13 cellular contexts compared by ENCODE assay signal in genomic region chr5:73214921-73215490, GRCh38. TPM values are rescaled to one million over a fixed set of nuclear protein-coding genes. Genes with fewer than 3 reads are reported as not detected.
DNase-seq lines count a peak whose midpoint lies in the region; ATAC-seq and TF ChIP-seq lines count a peak whose summit lies in the region.
"Had no signal": no experiment of that assay in that cellular context is flagged by ENCODE, and none has a peak within 500 bp of the region (broad histone marks: within the 10 kb centered on the region; RNA-seq: fewer than 3 reads in every experiment).

No MANE protein-coding gene starts in this region.

- peak overlapping the region; percentile 36; the same call in 1 of the 2 replicates for H3K9ac ChIP-seq in iPS-20b (ENCODE audit: low read depth, low read length)

- H3K36me3 ChIP-seq in ACC112 (ENCODE audit: insufficient read depth, low read length) (no peaks in the 10 kb centered on the region), GM23338 (ENCODE audit: insufficient read depth) (no peaks in the 10 kb centered on the region), iPS-20b (ENCODE audit: insufficient read depth, low read depth, low read length) (no peaks in the 10 kb centered on the region), SJCRH30 (no peaks in the 10 kb centered on the region)
- no peaks in the 10 kb centered on the region for H3K36me3 ChIP-seq in effector memory CD4-positive, alpha-beta T cell (ENCODE audit: control insufficient read depth, insufficient read depth, low read length)
- H3K36me3 ChIP-seq: cardiac muscle cell, ovary had no signal

- peaks cover 62% of the 10 kb centered on the region for H3K27me3 Mint-ChIP-seq in GM23338 (ENCODE audit: insufficient read depth, low read depth, poor library complexity)
- peaks cover 78% of the 10 kb centered on the region for H3K27me3 Mint-ChIP-seq in activated T-helper 2 cell treated with anti-CD3 and anti-CD28 coated beads, Interferon-gamma antibody, Interleukin-2, Interleukin-4, amounts not matched to agents 10 μg/mL and 5 μg/mL and 100 μg/mL, durations not matched to agents 14 hours and 24 hours and 36 hours (ENCODE audit: low read depth)

- H3K79me2 ChIP-seq in ACC112 (ENCODE audit: control insufficient read depth, insufficient read depth, low read length, unreplicated experiment) (no peaks in the 10 kb centered on the region), GM23338 (replicated peaks; ENCODE audit: insufficient read depth) (no peaks in the 10 kb centered on the region)

- H3K4me3 ChIP-seq in ACC112 (ENCODE audit: low read depth, low read length) (peak overlapping the region; percentile 76), GM23338 (peak overlapping the region; percentile 62), iPS-20b (ENCODE audit: low read length) (peak overlapping the region; percentile 74; the same call in 1 of the 2 replicates), SJCRH30 (no peak overlapping the region)
- no peak overlapping the region for H3K4me3 ChIP-seq in effector memory CD4-positive, alpha-beta T cell (ENCODE audit: insufficient read depth, low read depth, low read length, poor library complexity, severe bottlenecking)

- H4K20me1 ChIP-seq in GM23338 (replicated peaks; ENCODE audit: insufficient read depth), result 0 out of 2 replicates have a peak, but pooled peaks cover 2% of the 10 kb centered on the region

- H3K4me1 ChIP-seq in ACC112 (ENCODE audit: control insufficient read depth, insufficient read depth, low read length, unreplicated experiment) (peaks cover 19% of the 10 kb centered on the region), GM23338 (ENCODE audit: insufficient read depth) (peaks cover 25% of the 10 kb centered on the region), iPS-20b (ENCODE audit: insufficient read depth, low read length) (peaks cover 23% of the 10 kb centered on the region), SJCRH30 (peaks cover 8% of the 10 kb centered on the region; the same call in 1 of the 2 replicates)
- peaks cover 11% of the 10 kb centered on the region for H3K4me1 ChIP-seq in effector memory CD4-positive, alpha-beta T cell (ENCODE audit: control insufficient read depth, insufficient read depth, low read length, poor library complexity, severe bottlenecking)

- no peak for ATAC-seq in GM23338
- ATAC-seq in GM19328 (IDR thresholded peaks at IDR 0.05; ENCODE audit: unreplicated experiment), result no peak

- peaks cover 23% of the 10 kb centered on the region for H3K4me1 Mint-ChIP-seq in GM23338
- peaks cover 3% of the 10 kb centered on the region for H3K4me1 Mint-ChIP-seq in activated T-helper 2 cell treated with anti-CD3 and anti-CD28 coated beads, Interferon-gamma antibody, Interleukin-2, Interleukin-4, amounts not matched to agents 10 μg/mL and 5 μg/mL and 100 μg/mL, durations not matched to agents 14 hours and 24 hours and 36 hours (ENCODE audit: low read depth)

- no peak overlapping the region for H3K27ac Mint-ChIP-seq in GM23338
- H3K27ac Mint-ChIP-seq in activated T-helper 2 cell treated with anti-CD3 and anti-CD28 coated beads, Interferon-gamma antibody, Interleukin-2, Interleukin-4, amounts not matched to agents 10 μg/mL and 5 μg/mL and 100 μg/mL, durations not matched to agents 14 hours and 24 hours and 36 hours, result no peak overlapping the region
- H3K27ac Mint-ChIP-seq: CD14-positive monocyte had no signal

- peak overlapping the region; percentile 94 for H2AFZ ChIP-seq in ACC112 (ENCODE audit: low read length, unreplicated experiment)
- peak overlapping the region; percentile 92; the same call in 1 of the 2 replicates for H2AFZ ChIP-seq in GM23338

- H3K36me3 Mint-ChIP-seq in GM23338 (ENCODE audit: low read depth), result no peaks in the 10 kb centered on the region
- H3K36me3 Mint-ChIP-seq in activated T-helper 2 cell treated with anti-CD3 and anti-CD28 coated beads, Interferon-gamma antibody, Interleukin-2, Interleukin-4, amounts not matched to agents 10 μg/mL and 5 μg/mL and 100 μg/mL, durations not matched to agents 14 hours and 24 hours and 36 hours (ENCODE audit: low read depth), result no peaks in the 10 kb centered on the region

- DNase-seq in GM23338 (ENCODE audit: low spot score) (peak; percentile 20), NCI-H748 (lab: John Stamatoyannopoulos, UW; ENCODE audit: unreplicated experiment) (peak; percentile 88), SJCRH30 (no peak)
- DNase-seq in activated T-helper 2 cell treated with anti-CD3 and anti-CD28 coated beads, Interferon-gamma antibody, Interleukin-2, Interleukin-4, amounts not matched to agents 10 μg/mL and 5 μg/mL and 100 μg/mL, durations not matched to agents 14 hours and 24 hours and 36 hours (ENCODE audit: low spot score), result no peak
- no peak for DNase-seq in effector memory CD4-positive, alpha-beta T cell
- DNase-seq: ovary, RPMI8226 had no signal

- H3K27me3 ChIP-seq in ACC112 (ENCODE audit: insufficient read depth, low read length) (no peaks in the 10 kb centered on the region), GM23338 (ENCODE audit: insufficient read depth) (peaks cover 67% of the 10 kb centered on the region), iPS-20b (ENCODE audit: insufficient read depth, low read length) (peaks cover 61% of the 10 kb centered on the region), SJCRH30 (peaks cover 5% of the 10 kb centered on the region; the same call in 1 of the 2 replicates)
- H3K27me3 ChIP-seq in effector memory CD4-positive, alpha-beta T cell (replicated peaks; ENCODE audit: control insufficient read depth, insufficient read depth, low read length, poor library complexity, severe bottlenecking), result peaks cover 12% of the 10 kb centered on the region
- H3K27me3 ChIP-seq: ovary had no signal

- peaks cover 6% of the 10 kb centered on the region; the same call in 1 of the 2 replicates for H3K9me2 ChIP-seq in GM23338 (ENCODE audit: insufficient read depth)

- H3K9me3 ChIP-seq in iPS-20b (ENCODE audit: insufficient read depth, low read depth, low read length) (no peaks in the 10 kb centered on the region), SJCRH30 (replicated peaks) (peaks cover 3% of the 10 kb centered on the region; the same call in 1 of the 2 replicates)
- no peaks in the 10 kb centered on the region for H3K9me3 ChIP-seq in effector memory CD4-positive, alpha-beta T cell (ENCODE audit: control insufficient read depth, low read length)
- H3K9me3 ChIP-seq: ovary had no signal

- no peak overlapping the region for H3K27ac ChIP-seq in ACC112 (ENCODE audit: low read depth, low read length)
- no peak overlapping the region for H3K27ac ChIP-seq in GM23338 (ENCODE audit: low read depth)
- H3K27ac ChIP-seq in iPS-20b (ENCODE audit: low read length), result no peak overlapping the region
- H3K27ac ChIP-seq in SJCRH30, result no peak overlapping the region
- H3K27ac ChIP-seq in effector memory CD4-positive, alpha-beta T cell (ENCODE audit: insufficient read depth, low read length, poor library complexity, severe bottlenecking), result no peak overlapping the region
- H3K27ac ChIP-seq: cardiac muscle cell, ovary had no signal

- peaks cover 5% of the 10 kb centered on the region; the same call in 1 of the 3 replicates for H3K9me3 Mint-ChIP-seq in GM23338
- H3K9me3 Mint-ChIP-seq in activated T-helper 2 cell treated with anti-CD3 and anti-CD28 coated beads, Interferon-gamma antibody, Interleukin-2, Interleukin-4, amounts not matched to agents 10 μg/mL and 5 μg/mL and 100 μg/mL, durations not matched to agents 14 hours and 24 hours and 36 hours, result peaks cover 6% of the 10 kb centered on the region

- TF ChIP-seq CTCF in GM23338 (conservative IDR thresholded peaks at IDR 0.05; ENCODE audit: low read depth in 2 of 2), result no peak

- intact Hi-C loops in activated T-helper 2 cell treated with anti-CD3 and anti-CD28 coated beads, Interferon-gamma antibody, Interleukin-2, Interleukin-4, amounts not matched to agents 10 μg/mL and 5 μg/mL and 100 μg/mL, durations not matched to agents 14 hours and 24 hours and 36 hours (cut with micrococcal nuclease), result loop anchor here (5.0 kb wide), 1 partner anchor 237 kb away; no protein-coding TSS in a partner anchor

- H3K4me2 ChIP-seq in GM23338, result peak overlapping the region; percentile 90

- H3F3A ChIP-seq in GM23338 (replicated peaks; ENCODE audit: low read depth), result 0 out of 2 replicates have a peak, but pooled peaks cover 6% of the 10 kb centered on the region

- H3K4me3 Mint-ChIP-seq in GM23338, result peak overlapping the region; percentile 69
- H3K4me3 Mint-ChIP-seq in activated T-helper 2 cell treated with anti-CD3 and anti-CD28 coated beads, Interferon-gamma antibody, Interleukin-2, Interleukin-4, amounts not matched to agents 10 μg/mL and 5 μg/mL and 100 μg/mL, durations not matched to agents 14 hours and 24 hours and 36 hours (ENCODE audit: low read depth), result no peak overlapping the region

TF ChIP-seq in GM23338, 12 proteins besides CTCF, POLR2A, EP300 and RAD21 (continues in another document):
- TF ChIP-seq ZNF331 (CRISPR knock-in tag; IDR thresholded peaks at IDR 0.05; ENCODE audit: low read depth) (no peak), STAT1 (IDR thresholded peaks at IDR 0.05; ENCODE audit: unreplicated experiment) (no peak)

RNA-seq across cellular contexts. Expression of gene TMEM174, which starts 42.0 kb away (rescaled TPM):
- total RNA-seq in GM23338 (2014; rRNA removed; shearing (Covaris generic)), result not detected in 2 replicates
- not detected in 2 replicates for polyA plus RNA-seq in GM23338 (2016; fragmentation: Nextera tagmentation; extraction: Ambion mirVana)
- total RNA-seq in SJCRH30 (2014; rRNA removed; shearing (Covaris generic)), result not detected in 2 replicates
- total RNA-seq in activated T-helper 2 cell treated with anti-CD3 and anti-CD28 coated beads, Interferon-gamma antibody, Interleukin-2, Interleukin-4, amounts not matched to agents 10 μg/mL and 5 μg/mL and 100 μg/mL, durations not matched to agents 14 hours and 24 hours and 36 hours, result not detected in 2 replicates
- total RNA-seq: cardiac muscle cell, ovary had no signal
- polyA plus RNA-seq: cardiac muscle cell, CD14-positive monocyte, esophagus, ovary had no signal

Comparison
In these comparisons a context has a peak if more than half of its experiments do, and no peak if none do; other contexts are left out.
1. H3K4me3 ChIP-seq: peak in ACC112 (single experiment), GM23338 (single experiment) and iPS-20b (single experiment); none in SJCRH30 (single experiment) and effector memory CD4-positive, alpha-beta T cell (single experiment).
2. DNase-seq: peak in GM23338 (single experiment) and NCI-H748 (single experiment); none in SJCRH30 (0 of 2), activated T-helper 2 cell treated with anti-CD3 and anti-CD28 coated beads, Interferon-gamma antibody, Interleukin-2, Interleukin-4, amounts not matched to agents 10 μg/mL and 5 μg/mL and 100 μg/mL, durations not matched to agents 14 hours and 24 hours and 36 hours (single experiment) and effector memory CD4-positive, alpha-beta T cell (0 of 3).